Comparison of ENCODE assay signal across 11 cellular contexts in genomic region chrX:154540897-154541535, GRCh38. TPM values are rescaled to one million over a fixed set of nuclear protein-coding genes. Genes with fewer than 3 reads are reported as not detected.
DNase-seq lines count a peak whose midpoint lies in the region; ATAC-seq and TF ChIP-seq lines count a peak whose summit lies in the region.
"Had no signal": no experiment of that assay in that cellular context is flagged by ENCODE, and none has a peak within 500 bp of the region (broad histone marks: within the 10 kb centered on the region; RNA-seq: fewer than 3 reads in every experiment).

No MANE protein-coding gene starts in this region.

- no TSS peak for BruUV-seq in Panc1 (replicated peaks; lab: Mats Ljungman, UMichigan)

- peak overlapping the region in 6 of 8 donors; percentile 19 to 99 (median 52) for H3K27ac Mint-ChIP-seq in CD8-positive, alpha-beta memory T cell
- peak overlapping the region; percentile 13 for H3K27ac Mint-ChIP-seq in progenitor cell of endocrine pancreas

- no peaks in the 10 kb centered on the region for H3K27me3 ChIP-seq in CD8-positive, alpha-beta memory T cell (ENCODE audit: insufficient read depth, low read length, poor library complexity, severe bottlenecking)
- no peaks in the 10 kb centered on the region for H3K27me3 ChIP-seq in Panc1 (ENCODE audit: control insufficient read depth, insufficient read depth, low read length)

- peak in 1 of 5 donors; percentile 13 for DNase-seq in CD8-positive, alpha-beta memory T cell
- no peak for DNase-seq in Panc1 (ENCODE audit: low read depth, low spot score)
- peak; percentile 83 for DNase-seq in epithelial cell of esophagus (ENCODE audit: low read depth)
- DNase-seq in progenitor cell of endocrine pancreas (ENCODE audit: low spot score, unreplicated experiment), result no peak
- no peak for DNase-seq in omental fat pad (ENCODE audit: low spot score)
- DNase-seq in stimulated activated naive CD4-positive, alpha-beta T cell (lab: John Stamatoyannopoulos, UW), result no peak
- no peak for DNase-seq in foreskin fibroblast
- DNase-seq: DMS79, naive B cell, NCI-H2029 treated with DMSO at 0.1 percent for 48 hours had no signal

- no peak overlapping the region for H3K4me3 Mint-ChIP-seq in CD8-positive, alpha-beta memory T cell
- no peak overlapping the region for H3K4me3 Mint-ChIP-seq in progenitor cell of endocrine pancreas (ENCODE audit: low read depth)

- no peaks in the 10 kb centered on the region for H3K36me3 ChIP-seq in CD8-positive, alpha-beta memory T cell (ENCODE audit: insufficient read depth, low read length)
- peaks cover 8% of the 10 kb centered on the region for H3K36me3 ChIP-seq in Panc1 (ENCODE audit: control insufficient read depth, insufficient read depth, low read length)

- peaks cover 38% of the 10 kb centered on the region for H3K4me1 ChIP-seq in CD8-positive, alpha-beta memory T cell (ENCODE audit: insufficient read depth, low read length)
- peaks cover 59% of the 10 kb centered on the region for H3K4me1 ChIP-seq in Panc1 (ENCODE audit: control insufficient read depth, insufficient read depth, low read length)

- ATAC-seq in Panc1 (peak; percentile 27), GM21447 (IDR thresholded peaks at IDR 0.05; ENCODE audit: unreplicated experiment) (no peak), omental fat pad (ENCODE audit: low FRiP score) (no peak)

- in situ Hi-C loops in Panc1 (cut with HindIII; ENCODE audit: low pct_unique_long_range_greater_than_20kb, low sequenced_read_pairs), result no loop called here

- intact Hi-C loops in Panc1 (cut with micrococcal nuclease; ENCODE audit: unreplicated experiment), result no loop called here

- POLR2A ChIA-PET in CD8-positive, alpha-beta memory T cell (lab: Charles Lee), result no interaction called here
- POLR2A ChIA-PET in Panc1 (lab: Charles Lee), result interaction anchor here (0.6 kb wide), 1 partner anchor 22 kb away, joined by 3 read pairs; no protein-coding TSS in a partner anchor

- H3K9me3 Mint-ChIP-seq in CD8-positive, alpha-beta memory T cell, result no peaks in the 10 kb centered on the region
- peaks cover 7% of the 10 kb centered on the region for H3K9me3 Mint-ChIP-seq in progenitor cell of endocrine pancreas (ENCODE audit: low read depth)

- peaks cover 0 to 25% (median 3%) of the 10 kb centered on the region in 3 donors for H3K36me3 Mint-ChIP-seq in CD8-positive, alpha-beta memory T cell
- H3K36me3 Mint-ChIP-seq in progenitor cell of endocrine pancreas (ENCODE audit: insufficient read depth), result peaks cover 7% of the 10 kb centered on the region
- H3K36me3 Mint-ChIP-seq: naive B cell had no signal

- H3K27ac ChIP-seq in CD8-positive, alpha-beta memory T cell (ENCODE audit: low read depth, low read length), result peak overlapping the region; percentile 78
- peak overlapping the region; percentile 95 for H3K27ac ChIP-seq in Panc1 (ENCODE audit: low read length)

- no peak for TF ChIP-seq CTCF in Panc1 (IDR thresholded peaks at IDR 0.05)
- no peak for TF ChIP-seq CTCF in epithelial cell of esophagus (IDR thresholded peaks at IDR 0.05; ENCODE audit: insufficient read depth, low read depth, low read length, missing control alignments)
- no peak for TF ChIP-seq CTCF in progenitor cell of endocrine pancreas (IDR thresholded peaks at IDR 0.05; ENCODE audit: unreplicated experiment)
- no peak for TF ChIP-seq CTCF in omental fat pad (IDR thresholded peaks at IDR 0.05)
- TF ChIP-seq CTCF in foreskin fibroblast (IDR thresholded peaks at IDR 0.05; ENCODE audit: low read depth, low read length), result no peak

- H3K4me1 Mint-ChIP-seq in CD8-positive, alpha-beta memory T cell, result peaks cover 23 to 42% (median 33%) of the 10 kb centered on the region in 3 donors
- peaks cover 1% of the 10 kb centered on the region for H3K4me1 Mint-ChIP-seq in progenitor cell of endocrine pancreas (ENCODE audit: low read depth)

- CTCF ChIA-PET in CD8-positive, alpha-beta memory T cell (lab: Charles Lee), result interaction anchor here (2.5 kb wide), 1 partner anchor 168 kb away, joined by 8 read pairs; no protein-coding TSS in a partner anchor
- CTCF ChIA-PET in Panc1 (lab: Charles Lee), result interaction anchor here (0.7 kb wide), 1 partner anchor 14 kb away, joined by 6 read pairs; no protein-coding TSS in a partner anchor

- H3K4me3 ChIP-seq in CD8-positive, alpha-beta memory T cell (ENCODE audit: low read length), result no peak overlapping the region
- peak overlapping the region in 1 of 2 experiments; percentile 3; a peak in 1 of 4 replicates for H3K4me3 ChIP-seq in Panc1 (ENCODE audit: low read depth in 2 of 2, low read length in 2 of 2)
- no peak overlapping the region for H3K4me3 ChIP-seq in epithelial cell of esophagus (ENCODE audit: low read length)
- H3K4me3 ChIP-seq in foreskin fibroblast (ENCODE audit: low read depth in 1 of 2, low read length in 2 of 2), result no peak overlapping the region

- H3K27me3 Mint-ChIP-seq in CD8-positive, alpha-beta memory T cell, result no peaks in the 10 kb centered on the region
- no peaks in the 10 kb centered on the region for H3K27me3 Mint-ChIP-seq in progenitor cell of endocrine pancreas
- H3K27me3 Mint-ChIP-seq: naive B cell had no signal

- no peaks in the 10 kb centered on the region for H3K9me3 ChIP-seq in CD8-positive, alpha-beta memory T cell (ENCODE audit: low read length)
- no peaks in the 10 kb centered on the region for H3K9me3 ChIP-seq in Panc1 (ENCODE audit: control insufficient read depth, insufficient read depth, low read depth, low read length)

RNA-seq across cellular contexts. Expression of gene G6PD, which starts 5.6 kb away (rescaled TPM):
- total RNA-seq in CD8-positive, alpha-beta memory T cell, result 100 to 1,000 TPM; 108 to 116 TPM
- polyA plus RNA-seq in CD8-positive, alpha-beta memory T cell, result 10.7 TPM
- total RNA-seq in Panc1 (2021; ENCODE audit: unreplicated experiment) (615 TPM), progenitor cell of endocrine pancreas (47.7 and 55.1 TPM in 2 replicates), omental fat pad (10 to 100 TPM; 42.1 to 76.7 (median 58.5) TPM)
- 973 TPM for polyA plus RNA-seq in Panc1 (2012; ENCODE audit: insufficient read length)

RNA-seq across cellular contexts. Expression of gene IKBKG, which starts 6.4 kb away (rescaled TPM):
- total RNA-seq in CD8-positive, alpha-beta memory T cell, result 10 to 100 TPM; 33.9 to 35.4 TPM
- 34.8 TPM for polyA plus RNA-seq in CD8-positive, alpha-beta memory T cell
- total RNA-seq in Panc1 (2021; ENCODE audit: unreplicated experiment) (76.3 TPM), progenitor cell of endocrine pancreas (16.7 and 19.1 TPM in 2 replicates), omental fat pad (10 to 100 TPM in 3 of 4 donors, 1 to 10 TPM in 1; 7.5 to 15.4 (median 12.3) TPM)
- polyA plus RNA-seq in Panc1 (2012; ENCODE audit: insufficient read length), result 104 TPM

RNA-seq across cellular contexts. Expression of gene FAM3A, which starts 25.0 kb away (rescaled TPM):
- total RNA-seq in CD8-positive, alpha-beta memory T cell, result 10 to 100 TPM; 28.4 to 29.4 TPM
- polyA plus RNA-seq in CD8-positive, alpha-beta memory T cell, result 29.6 TPM
- total RNA-seq in Panc1 (2021; ENCODE audit: unreplicated experiment) (88.8 TPM), progenitor cell of endocrine pancreas (29.5 and 34.3 TPM in 2 replicates), omental fat pad (10 to 100 TPM; 27.7 to 58.3 (median 34.7) TPM)
- 137 TPM for polyA plus RNA-seq in Panc1 (2012; ENCODE audit: insufficient read length)

RNA-seq across cellular contexts. Expression of gene CTAG1A, which starts 43.9 kb away (rescaled TPM):
- total RNA-seq in CD8-positive, alpha-beta memory T cell, result not detected
- not detected for polyA plus RNA-seq in CD8-positive, alpha-beta memory T cell
- not detected for total RNA-seq in Panc1 (2021; ENCODE audit: unreplicated experiment)
- polyA plus RNA-seq in Panc1 (2012; ENCODE audit: insufficient read length), result not detected
- total RNA-seq in progenitor cell of endocrine pancreas, result not detected in 2 replicates
- total RNA-seq in omental fat pad, result not detected

RNA-seq across cellular contexts. Expression of gene SLC10A3, which starts 50.6 kb away (rescaled TPM):
- 10 to 100 TPM; 40.8 to 45.7 TPM for total RNA-seq in CD8-positive, alpha-beta memory T cell
- 81.0 TPM for polyA plus RNA-seq in CD8-positive, alpha-beta memory T cell
- 64.1 TPM for total RNA-seq in Panc1 (2021; ENCODE audit: unreplicated experiment)
- 92.1 TPM for polyA plus RNA-seq in Panc1 (2012; ENCODE audit: insufficient read length)
- 10.4 and 10.9 TPM in 2 replicates for total RNA-seq in progenitor cell of endocrine pancreas
- total RNA-seq in omental fat pad, result 10 to 100 TPM; 22.9 to 29.7 (median 26.9) TPM
